Comparison of ENCODE assay signal across 17 cellular contexts in the genomic region with DNA sequence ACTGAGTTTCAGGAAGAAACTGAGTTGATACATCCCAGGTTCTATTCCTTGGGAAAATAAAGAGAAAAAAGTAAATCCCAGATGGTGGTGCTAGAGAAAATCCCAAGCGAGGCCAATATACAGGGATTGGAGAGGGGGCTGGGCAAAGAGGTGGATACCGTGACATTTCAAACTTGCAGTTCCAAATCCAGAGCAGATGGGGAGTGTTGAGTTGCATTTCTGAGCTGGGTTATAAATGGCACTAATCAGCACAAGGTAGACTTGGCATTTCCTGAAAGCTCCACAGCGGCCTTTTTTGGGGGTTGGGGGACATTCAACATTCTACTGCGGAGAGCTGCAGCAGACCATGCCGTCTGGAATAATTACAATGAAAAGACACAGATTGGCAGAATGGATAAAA.
"Had no signal": no experiment of that assay in that cellular context is flagged by ENCODE, and none has a peak within 500 bp of the region (broad histone marks: within the 10 kb centered on the region; RNA-seq: fewer than 3 reads in every experiment).

No MANE protein-coding gene starts in this region.

- DNase-seq: activated CD4-positive, alpha-beta T cell treated with anti-CD3 and anti-CD28 coated beads, Interleukin-2, amount 50 U/mL, for 1 hour; activated CD8-positive, alpha-beta memory T cell treated with anti-CD3 and anti-CD28 coated beads for 24 hours; activated CD8-positive, alpha-beta memory T cell treated with anti-CD3 and anti-CD28 coated beads, Interleukin-2, amount 50 U/mL, for 48 hours; activated gamma-delta T cell; activated T-cell treated with anti-CD3 and anti-CD28 coated beads, Interleukin-2, amount 50 U/mL, for 72 hours; foreskin fibroblast; left cardiac atrium; psoas muscle; right lobe of liver; small intestine; stimulated activated CD4-positive, alpha-beta T cell treated with anti-CD3 and anti-CD28 coated beads, Interleukin-4, amount 100 ng/mL, for 1 hour; testis had no signal

- H3K9me3 Mint-ChIP-seq: activated naive CD4-positive, alpha-beta T cell treated with anti-CD3 and anti-CD28 coated beads, Interleukin-2, amount 50 U/mL, for 24 hours; activated T-cell treated with anti-CD3 and anti-CD28 coated beads, Interleukin-2, amount 50 U/mL, for 72 hours; neural crest cell; stimulated activated effector memory CD8-positive, alpha-beta T cell treated with anti-CD3 and anti-CD28 coated beads, Interleukin-12 subunit alpha, Interleukin-12 subunit beta, amount 100 ng/mL, for 72 hours; T-helper 1 cell treated with Interleukin-12 subunit alpha and Interleukin-12 subunit beta and Interleukin-4 antibody, amounts not matched to agents 30 μg/mL and 1 μg/mL, for 36 hours had no signal

- ATAC-seq: activated CD4-positive, CD25-positive, alpha-beta regulatory T cell treated with anti-CD3 and anti-CD28 coated beads, Interleukin-2, amount 50 U/mL, for 24 hours; activated T-cell treated with anti-CD3 and anti-CD28 coated beads, Interleukin-2, amount 50 U/mL, for 72 hours; psoas muscle; right lobe of liver; stimulated activated effector memory CD8-positive, alpha-beta T cell treated with anti-CD3 and anti-CD28 coated beads, Interleukin-12 subunit alpha, Interleukin-12 subunit beta, amount 100 ng/mL, for 72 hours had no signal

- H3K4me3 Mint-ChIP-seq: activated naive CD4-positive, alpha-beta T cell treated with anti-CD3 and anti-CD28 coated beads, Interleukin-2, amount 50 U/mL, for 24 hours; activated T-cell treated with anti-CD3 and anti-CD28 coated beads, Interleukin-2, amount 50 U/mL, for 72 hours; neural crest cell; stimulated activated effector memory CD8-positive, alpha-beta T cell treated with anti-CD3 and anti-CD28 coated beads, Interleukin-12 subunit alpha, Interleukin-12 subunit beta, amount 100 ng/mL, for 72 hours; T-helper 1 cell treated with Interleukin-12 subunit alpha and Interleukin-12 subunit beta and Interleukin-4 antibody, amounts not matched to agents 30 μg/mL and 1 μg/mL, for 36 hours had no signal

- H3K27ac Mint-ChIP-seq: activated naive CD4-positive, alpha-beta T cell treated with anti-CD3 and anti-CD28 coated beads, Interleukin-2, amount 50 U/mL, for 24 hours; activated T-cell treated with anti-CD3 and anti-CD28 coated beads, Interleukin-2, amount 50 U/mL, for 72 hours; stimulated activated effector memory CD8-positive, alpha-beta T cell treated with anti-CD3 and anti-CD28 coated beads, Interleukin-12 subunit alpha, Interleukin-12 subunit beta, amount 100 ng/mL, for 72 hours; T-helper 1 cell treated with Interleukin-12 subunit alpha and Interleukin-12 subunit beta and Interleukin-4 antibody, amounts not matched to agents 30 μg/mL and 1 μg/mL, for 36 hours had no signal

- H3K36me3 Mint-ChIP-seq: activated naive CD4-positive, alpha-beta T cell treated with anti-CD3 and anti-CD28 coated beads, Interleukin-2, amount 50 U/mL, for 24 hours; stimulated activated effector memory CD8-positive, alpha-beta T cell treated with anti-CD3 and anti-CD28 coated beads, Interleukin-12 subunit alpha, Interleukin-12 subunit beta, amount 100 ng/mL, for 72 hours had no signal

- H3K4me1 Mint-ChIP-seq: activated naive CD4-positive, alpha-beta T cell treated with anti-CD3 and anti-CD28 coated beads, Interleukin-2, amount 50 U/mL, for 24 hours; neural crest cell; stimulated activated effector memory CD8-positive, alpha-beta T cell treated with anti-CD3 and anti-CD28 coated beads, Interleukin-12 subunit alpha, Interleukin-12 subunit beta, amount 100 ng/mL, for 72 hours had no signal
